Comparison of ENCODE assay signal across 13 cellular contexts in genomic region chr2:224033601-224034000, GRCh38.
"Had no signal": no experiment of that assay in that cellular context is flagged by ENCODE, and none has a peak within 500 bp of the region (broad histone marks: within the 10 kb centered on the region; RNA-seq: fewer than 3 reads in every experiment).

No MANE protein-coding gene starts in this region.

- H2AFZ ChIP-seq: hepatocyte had no signal

- ATAC-seq: effector memory CD8-positive, alpha-beta T cell; naive thymus-derived CD8-positive, alpha-beta T cell; stimulated activated naive B cell treated with anti-CD40 and anti-IgM and Interleukin-4, amounts not matched to agents 10 μg/mL and 1 μg/mL and 100 μg/mL, for 72 hours had no signal

- H3K4me2 ChIP-seq: hepatocyte had no signal

- H3K4me3 Mint-ChIP-seq: effector memory CD8-positive, alpha-beta T cell; stimulated activated naive B cell treated with anti-CD40 and anti-IgM and Interleukin-4, amounts not matched to agents 10 μg/mL and 1 μg/mL and 100 μg/mL, for 72 hours had no signal

- H3K27ac Mint-ChIP-seq: effector memory CD8-positive, alpha-beta T cell; stimulated activated naive B cell treated with anti-CD40 and anti-IgM and Interleukin-4, amounts not matched to agents 10 μg/mL and 1 μg/mL and 100 μg/mL, for 72 hours had no signal

- H3K27ac ChIP-seq: epithelial cell of prostate, hepatocyte, left ventricle myocardium inferior, thyroid gland had no signal

- H3K9me3 ChIP-seq: left ventricle myocardium inferior, thyroid gland had no signal

- H3K4me3 ChIP-seq: hepatocyte, left ventricle myocardium inferior, thyroid gland had no signal

- DNase-seq: activated CD4-positive, alpha-beta T cell treated with anti-CD3 and anti-CD28 coated beads for 1 hour; activated CD4-positive, alpha-beta T cell treated with anti-CD3 and anti-CD28 coated beads, Interleukin-2, amount 50 U/mL, for 4 hours; activated naive CD4-positive, alpha-beta T cell; activated T-cell treated with anti-CD3 and anti-CD28 coated beads for 4 hours; dermis blood vessel endothelial cell; effector memory CD8-positive, alpha-beta T cell; left ventricle myocardium inferior; naive thymus-derived CD8-positive, alpha-beta T cell; stimulated activated CD4-positive, alpha-beta T cell treated with anti-CD3 and anti-CD28 coated beads, Interleukin-4, amount 100 ng/mL, for 1 hour; stimulated activated naive B cell treated with anti-CD40 and anti-IgM and Interleukin-4, amounts not matched to agents 10 μg/mL and 1 μg/mL and 100 μg/mL, for 72 hours; thyroid gland had no signal

- H3K4me1 ChIP-seq: thyroid gland had no signal

- H3K36me3 Mint-ChIP-seq: naive thymus-derived CD8-positive, alpha-beta T cell; stimulated activated naive B cell treated with anti-CD40 and anti-IgM and Interleukin-4, amounts not matched to agents 10 μg/mL and 1 μg/mL and 100 μg/mL, for 72 hours had no signal

- H3K9me3 Mint-ChIP-seq: effector memory CD8-positive, alpha-beta T cell; naive thymus-derived CD8-positive, alpha-beta T cell; stimulated activated naive B cell treated with anti-CD40 and anti-IgM and Interleukin-4, amounts not matched to agents 10 μg/mL and 1 μg/mL and 100 μg/mL, for 72 hours had no signal

- H3K27me3 ChIP-seq: thyroid gland had no signal

- H3K36me3 ChIP-seq: left ventricle myocardium inferior, thyroid gland had no signal
